In the genomic region with DNA sequence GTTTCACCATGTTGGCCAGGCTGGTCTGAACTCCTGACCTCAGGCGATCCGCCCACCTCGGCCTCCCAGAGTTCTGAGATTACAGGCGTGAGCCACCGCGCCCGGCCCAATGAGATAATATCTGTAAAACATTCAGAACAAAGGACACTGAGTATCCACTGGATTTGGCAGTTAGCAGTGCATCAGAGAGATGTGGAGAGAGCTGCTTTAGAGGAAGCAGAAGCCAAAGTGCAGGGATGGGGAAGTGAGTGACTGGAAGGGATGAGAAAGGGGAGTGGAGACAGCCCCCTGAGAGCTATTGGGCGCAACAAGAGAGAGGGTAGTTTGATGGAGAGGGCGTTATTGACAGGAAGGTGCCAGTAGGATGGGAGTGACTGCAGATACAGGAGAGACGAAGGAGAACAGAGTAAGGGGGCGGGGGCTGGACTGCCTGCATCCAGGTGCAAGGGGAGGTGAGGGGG, we compare ENCODE assay signal across 9 cellular contexts.
DNase-seq lines count a peak whose midpoint lies in the region; ATAC-seq lines count a peak whose summit lies in the region.
"Had no signal": no experiment of that assay in that cellular context is flagged by ENCODE, and none has a peak within 500 bp of the region (broad histone marks: within the 10 kb centered on the region; RNA-seq: fewer than 3 reads in every experiment).

No MANE protein-coding gene starts in this region.

- no peak overlapping the region for H3K14ac ChIP-seq in neuronal stem cell (ENCODE audit: low read length)

- H3K4ac ChIP-seq in neuronal stem cell (ENCODE audit: low read length): no peak overlapping the region

- ATAC-seq in activated naive CD8-positive, alpha-beta T cell treated with anti-CD3 and anti-CD28 coated beads, Interleukin-2, amount 10 ng/mL, durations not matched to agents 7 days and 5 days (ENCODE audit: low read depth): no peak
- no peak for ATAC-seq in GM21528 (IDR thresholded peaks at IDR 0.05; ENCODE audit: low FRiP score, unreplicated experiment)

- peaks cover 0 to 4% (median 0%) of the 10 kb centered on the region in 3 experiments for H3K27me3 ChIP-seq in neuronal stem cell (ENCODE audit: control insufficient read depth in 3 of 3, insufficient read depth in 3 of 3, low read depth in 1 of 3, low read length in 3 of 3)

- H3K23ac ChIP-seq in neuronal stem cell (ENCODE audit: low read depth, low read length, poor library complexity): no peak overlapping the region

- no peaks in the 10 kb centered on the region for H3K36me3 Mint-ChIP-seq in T-helper 1 cell treated with Interleukin-12 subunit alpha and Interleukin-12 subunit beta and Interleukin-4 antibody, amounts not matched to agents 30 μg/mL and 1 μg/mL, for 36 hours (ENCODE audit: low read depth)
- no peaks in the 10 kb centered on the region for H3K36me3 Mint-ChIP-seq in activated naive CD8-positive, alpha-beta T cell treated with anti-CD3 and anti-CD28 coated beads, Interleukin-2, amount 10 ng/mL, durations not matched to agents 7 days and 5 days

- no peak overlapping the region for H3K4me3 ChIP-seq in neuronal stem cell (ENCODE audit: low read length in 2 of 2)

- H3K9me3 ChIP-seq in neuronal stem cell (replicated peaks in 1 of 2; ENCODE audit: control insufficient read depth in 2 of 2, insufficient read depth in 1 of 2, low read depth in 1 of 2, low read length in 2 of 2): no peaks in the 10 kb centered on the region
- H3K9me3 ChIP-seq: thoracic aorta had no signal

- peak overlapping the region; percentile 44 for H3K4me3 Mint-ChIP-seq in T-helper 1 cell treated with Interleukin-12 subunit alpha and Interleukin-12 subunit beta and Interleukin-4 antibody, amounts not matched to agents 30 μg/mL and 1 μg/mL, for 36 hours
- H3K4me3 Mint-ChIP-seq in activated naive CD8-positive, alpha-beta T cell treated with anti-CD3 and anti-CD28 coated beads, Interleukin-2, amount 10 ng/mL, durations not matched to agents 7 days and 5 days: peak overlapping the region; percentile 59

- H2BK120ac ChIP-seq in neuronal stem cell (ENCODE audit: low read depth, low read length): no peak overlapping the region

- H3K27ac Mint-ChIP-seq in T-helper 1 cell treated with Interleukin-12 subunit alpha and Interleukin-12 subunit beta and Interleukin-4 antibody, amounts not matched to agents 30 μg/mL and 1 μg/mL, for 36 hours: peak overlapping the region; percentile 58
- peak overlapping the region; percentile 39 for H3K27ac Mint-ChIP-seq in activated naive CD8-positive, alpha-beta T cell treated with anti-CD3 and anti-CD28 coated beads, Interleukin-2, amount 10 ng/mL, durations not matched to agents 7 days and 5 days

- no peak overlapping the region for H4K91ac ChIP-seq in neuronal stem cell (ENCODE audit: low read depth, low read length, poor library complexity)

- no peak overlapping the region for H2BK12ac ChIP-seq in neuronal stem cell (ENCODE audit: low read length)

- no peak overlapping the region for H2AFZ ChIP-seq in neuronal stem cell (ENCODE audit: low read length)

- H2AK5ac ChIP-seq in neuronal stem cell (ENCODE audit: low read depth, low read length): no peak overlapping the region

- no peak for DNase-seq in T-helper 1 cell
- peak; percentile 67 for DNase-seq in NCI-H2107 (lab: John Stamatoyannopoulos, UW)
- DNase-seq in activated naive CD8-positive, alpha-beta T cell treated with anti-CD3 and anti-CD28 coated beads, Interleukin-2, amount 10 ng/mL, durations not matched to agents 7 days and 5 days: no peak
- no peak for DNase-seq in neuronal stem cell (ENCODE audit: low spot score)
- no peak for DNase-seq in hepatic stellate cell (ENCODE audit: low spot score)
- DNase-seq in GOT3 (lab: John Stamatoyannopoulos, UW): no peak

- no peak overlapping the region for H3K27ac ChIP-seq in neuronal stem cell (replicated peaks; ENCODE audit: low read length)
- H3K27ac ChIP-seq: thoracic aorta had no signal

- no peak overlapping the region for H3K9ac ChIP-seq in neuronal stem cell (ENCODE audit: low read depth, low read length, poor library complexity)

- no CpG with 5 or more reads among the region's 11 CpGs for WGBS in neuronal stem cell (ENCODE audit: extremely low coverage in 2 of 2, insufficient read length in 2 of 2, insufficient replicate concordance in 1 of 2), 2 donors

- H3K4me2 ChIP-seq in neuronal stem cell (ENCODE audit: insufficient read depth, low read length, poor library complexity, severe bottlenecking): no peak overlapping the region

- H2BK5ac ChIP-seq in neuronal stem cell (ENCODE audit: low read length): no peak overlapping the region

- H3K4me1 ChIP-seq in neuronal stem cell (ENCODE audit: control insufficient read depth in 2 of 2, insufficient read depth in 1 of 2, low read depth in 1 of 2, low read length in 2 of 2): peaks cover 16 to 24% of the 10 kb centered on the region in 2 donors

- POLR2A ChIA-PET in activated naive CD8-positive, alpha-beta T cell treated with anti-CD3 and anti-CD28 coated beads, Interleukin-2, amount 10 ng/mL, durations not matched to agents 7 days and 5 days (lab: Charles Lee): no interaction called here

- peak overlapping the region; percentile 52 for H3K18ac ChIP-seq in neuronal stem cell (ENCODE audit: low read length)

- no peak overlapping the region for H2BK15ac ChIP-seq in neuronal stem cell (ENCODE audit: low read length)

- no peak overlapping the region for H4K8ac ChIP-seq in neuronal stem cell (ENCODE audit: low read depth, low read length)

- peaks cover 13% of the 10 kb centered on the region for H3K4me1 Mint-ChIP-seq in T-helper 1 cell treated with Interleukin-12 subunit alpha and Interleukin-12 subunit beta and Interleukin-4 antibody, amounts not matched to agents 30 μg/mL and 1 μg/mL, for 36 hours (ENCODE audit: low read depth)
- peaks cover 12% of the 10 kb centered on the region for H3K4me1 Mint-ChIP-seq in activated naive CD8-positive, alpha-beta T cell treated with anti-CD3 and anti-CD28 coated beads, Interleukin-2, amount 10 ng/mL, durations not matched to agents 7 days and 5 days

- peaks cover 15% of the 10 kb centered on the region for H3K27me3 Mint-ChIP-seq in T-helper 1 cell treated with Interleukin-12 subunit alpha and Interleukin-12 subunit beta and Interleukin-4 antibody, amounts not matched to agents 30 μg/mL and 1 μg/mL, for 36 hours (ENCODE audit: low read depth)
- peaks cover 10% of the 10 kb centered on the region for H3K27me3 Mint-ChIP-seq in activated naive CD8-positive, alpha-beta T cell treated with anti-CD3 and anti-CD28 coated beads, Interleukin-2, amount 10 ng/mL, durations not matched to agents 7 days and 5 days

- no peaks in the 10 kb centered on the region for H3K79me1 ChIP-seq in neuronal stem cell (ENCODE audit: low read depth, low read length)

- no peaks in the 10 kb centered on the region for H3K36me3 ChIP-seq in neuronal stem cell (replicated peaks in 1 of 2; ENCODE audit: control insufficient read depth in 2 of 2, insufficient read depth in 2 of 2, low read length in 2 of 2)
- H3K36me3 ChIP-seq: thoracic aorta had no signal

- no peaks in the 10 kb centered on the region for H3K9me3 Mint-ChIP-seq in T-helper 1 cell treated with Interleukin-12 subunit alpha and Interleukin-12 subunit beta and Interleukin-4 antibody, amounts not matched to agents 30 μg/mL and 1 μg/mL, for 36 hours
- H3K9me3 Mint-ChIP-seq in activated naive CD8-positive, alpha-beta T cell treated with anti-CD3 and anti-CD28 coated beads, Interleukin-2, amount 10 ng/mL, durations not matched to agents 7 days and 5 days: no peaks in the 10 kb centered on the region
